ENCODE assay signal across 8 cellular contexts in the genomic region with DNA sequence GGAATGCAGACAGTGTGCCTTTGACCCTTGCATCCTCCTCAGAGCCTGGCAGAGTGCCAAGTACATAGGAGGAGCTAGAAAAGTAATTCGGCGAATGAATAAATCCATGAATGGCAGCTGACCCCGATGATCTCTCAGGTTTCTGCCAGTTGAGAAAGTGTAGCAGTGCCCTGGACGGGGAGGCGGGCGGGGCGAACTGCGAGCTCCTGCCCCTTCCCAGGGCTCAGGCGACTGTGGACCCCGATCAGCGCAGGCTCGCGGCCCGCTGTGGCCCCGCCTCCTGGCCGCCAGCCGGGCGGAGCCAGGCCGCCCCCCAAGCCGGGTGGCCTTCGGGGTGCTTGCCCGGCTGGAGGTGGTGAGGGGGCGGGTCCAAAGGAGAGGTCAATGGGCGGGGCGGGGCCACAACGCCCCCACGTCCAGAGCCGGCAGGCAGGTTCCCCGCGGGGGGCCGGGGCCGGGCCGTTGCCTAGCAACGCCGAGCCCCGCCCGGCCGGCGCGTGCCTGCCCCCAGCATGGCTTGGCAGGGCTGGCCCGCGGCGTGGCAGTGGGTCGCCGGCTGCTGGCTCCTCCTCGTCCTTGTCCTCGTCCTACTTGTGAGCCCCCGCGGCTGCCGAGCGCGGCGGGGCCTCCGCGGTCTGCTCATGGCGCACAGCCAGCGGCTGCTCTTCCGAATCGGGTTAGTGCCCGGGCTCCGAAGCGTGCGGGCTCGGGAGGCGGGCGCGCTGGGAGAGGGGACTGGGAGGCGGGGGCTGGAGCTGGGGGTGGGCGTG. TPM values are rescaled to one million over a fixed set of nuclear protein-coding genes. Genes with fewer than 3 reads are reported as not detected.
DNase-seq lines count a peak whose midpoint lies in the region; ATAC-seq and TF ChIP-seq lines count a peak whose summit lies in the region.

No MANE protein-coding gene starts in this region.

- intact Hi-C loops in lower lobe of right lung (cut with DNase I): no loop called here

- H3K4me3 Mint-ChIP-seq in activated CD4-positive, alpha-beta T cell treated with anti-CD3 and anti-CD28 coated beads, Interleukin-2, amount 10 ng/mL, durations not matched to agents 7 days and 5 days: peak overlapping the region; percentile 72

- TF ChIP-seq CTCF in AG09309 (IDR thresholded peaks at IDR 0.05; ENCODE audit: control insufficient read depth, insufficient read depth, low read depth, low read length, missing control alignments): no peak
- TF ChIP-seq CTCF in lower lobe of right lung (IDR thresholded peaks at IDR 0.05): no peak

- no peaks in the 10 kb centered on the region for H3K36me3 Mint-ChIP-seq in activated CD4-positive, alpha-beta T cell treated with anti-CD3 and anti-CD28 coated beads, Interleukin-2, amount 10 ng/mL, durations not matched to agents 7 days and 5 days (ENCODE audit: low read depth)

- in situ Hi-C loops in GM18951 (cut with MboI; ENCODE audit: low sequenced_read_pairs, unreplicated experiment): no loop called here

- peaks cover 18% of the 10 kb centered on the region for H3K27me3 Mint-ChIP-seq in activated CD4-positive, alpha-beta T cell treated with anti-CD3 and anti-CD28 coated beads, Interleukin-2, amount 10 ng/mL, durations not matched to agents 7 days and 5 days

- H3K36me3 ChIP-seq in lower lobe of right lung: no peaks in the 10 kb centered on the region

- no peaks in the 10 kb centered on the region for H3K9me3 Mint-ChIP-seq in activated CD4-positive, alpha-beta T cell treated with anti-CD3 and anti-CD28 coated beads, Interleukin-2, amount 10 ng/mL, durations not matched to agents 7 days and 5 days

- H3K4me3 ChIP-seq in AG09309 (ENCODE audit: control insufficient read depth, low read depth, low read length) (peak overlapping the region; percentile 57), lower lobe of right lung (peak overlapping the region; percentile 75)

- POLR2A ChIA-PET in activated CD4-positive, alpha-beta T cell treated with anti-CD3 and anti-CD28 coated beads, Interleukin-2, amount 10 ng/mL, durations not matched to agents 7 days and 5 days (lab: Charles Lee): interaction anchor here (0.6 kb wide), 1 partner anchor 58 kb away, joined by 4 read pairs; no protein-coding TSS in a partner anchor

- CTCF ChIA-PET in activated CD4-positive, alpha-beta T cell treated with anti-CD3 and anti-CD28 coated beads, Interleukin-2, amount 10 ng/mL, durations not matched to agents 7 days and 5 days (lab: Charles Lee): interaction anchor here (0.8 to 1.4 kb wide), 4 partner anchors 20 to 71 kb away, joined by 3 to 7 read pairs (median 3); no protein-coding TSS in a partner anchor

- H3K27me3 ChIP-seq in lower lobe of right lung (ENCODE audit: low read depth): no peaks in the 10 kb centered on the region

- peaks cover 48% of the 10 kb centered on the region for H3K4me1 ChIP-seq in lower lobe of right lung

- TF ChIP-seq POLR2A in GM18951 (IDR thresholded peaks at IDR 0.05; ENCODE audit: extremely low read depth, insufficient read depth, insufficient read length): peak; percentile 53

- DNase-seq in AG09309 (ENCODE audit: low read depth) (no peak), NCI-H446 (lab: John Stamatoyannopoulos, UW) (peak; percentile 31 to 80), ecto neural progenitor cell (ENCODE audit: low spot score) (peak; percentile 95), lower lobe of right lung (peak; percentile 87)
- peak; percentile 44 for DNase-seq in activated CD4-positive, alpha-beta T cell treated with anti-CD3 and anti-CD28 coated beads, Interleukin-2, amount 10 ng/mL, durations not matched to agents 7 days and 5 days
- peak; percentile 13 to 24 for DNase-seq in stimulated activated CD4-positive, alpha-beta T cell treated with anti-CD3 and anti-CD28 coated beads, Interleukin-4, amount 100 ng/mL, for 48 hours (ENCODE audit: low read depth in 2 of 2)

- ATAC-seq in HG03175 (IDR thresholded peaks at IDR 0.05; ENCODE audit: unreplicated experiment) (peak; percentile 71), lower lobe of right lung (peak; percentile 89 to 91)

- no peaks in the 10 kb centered on the region for H3K9me3 ChIP-seq in lower lobe of right lung

- peak overlapping the region; percentile 85 for H3K27ac ChIP-seq in lower lobe of right lung

- no peak overlapping the region for H3K27ac Mint-ChIP-seq in activated CD4-positive, alpha-beta T cell treated with anti-CD3 and anti-CD28 coated beads, Interleukin-2, amount 10 ng/mL, durations not matched to agents 7 days and 5 days

- H3K4me1 Mint-ChIP-seq in activated CD4-positive, alpha-beta T cell treated with anti-CD3 and anti-CD28 coated beads, Interleukin-2, amount 10 ng/mL, durations not matched to agents 7 days and 5 days: peaks cover 40% of the 10 kb centered on the region

RNA-seq across cellular contexts. Expression of a gene that starts 30.6 kb away (rescaled TPM):
- 100 to 1,000 TPM in 1 of 2 experiments, 10 to 100 TPM in 1; 99.3 to 101 TPM for total RNA-seq in activated CD4-positive, alpha-beta T cell treated with anti-CD3 and anti-CD28 coated beads, Interleukin-2, amount 10 ng/mL, durations not matched to agents 7 days and 5 days
- total RNA-seq in lower lobe of right lung: 300 TPM

RNA-seq across cellular contexts. Expression of a gene that starts 33.7 kb away (rescaled TPM):
- not detected for total RNA-seq in activated CD4-positive, alpha-beta T cell treated with anti-CD3 and anti-CD28 coated beads, Interleukin-2, amount 10 ng/mL, durations not matched to agents 7 days and 5 days
- 5.6 TPM for total RNA-seq in lower lobe of right lung

RNA-seq across cellular contexts. Expression of a gene that starts 52.6 kb away (rescaled TPM):
- total RNA-seq in activated CD4-positive, alpha-beta T cell treated with anti-CD3 and anti-CD28 coated beads, Interleukin-2, amount 10 ng/mL, durations not matched to agents 7 days and 5 days: 10 to 100 TPM; 34.0 to 39.1 TPM
- 65.8 TPM for total RNA-seq in lower lobe of right lung

RNA-seq across cellular contexts. Expression of a gene that starts 53.0 kb away (rescaled TPM):
- 10 to 100 TPM; 42.3 to 51.1 TPM for total RNA-seq in activated CD4-positive, alpha-beta T cell treated with anti-CD3 and anti-CD28 coated beads, Interleukin-2, amount 10 ng/mL, durations not matched to agents 7 days and 5 days
- total RNA-seq in lower lobe of right lung: 58.8 TPM

RNA-seq across cellular contexts. Expression of a gene that starts 59.1 kb away (rescaled TPM):
- total RNA-seq in activated CD4-positive, alpha-beta T cell treated with anti-CD3 and anti-CD28 coated beads, Interleukin-2, amount 10 ng/mL, durations not matched to agents 7 days and 5 days: under 1 TPM; 0.17 TPM
- total RNA-seq in lower lobe of right lung: 419 TPM
